Comparison of ENCODE assay signal across 8 cellular contexts in genomic region chr1:89553195-89553584, GRCh38. TPM values are rescaled to one million over a fixed set of nuclear protein-coding genes. Genes with fewer than 3 reads are reported as not detected.
DNase-seq lines count a peak whose midpoint lies in the region; ATAC-seq and TF ChIP-seq lines count a peak whose summit lies in the region.

No MANE protein-coding gene starts in this region.

- no peaks in the 10 kb centered on the region for H3K27me3 Mint-ChIP-seq in dendritic cell treated with granulocyte-macrophage colony-stimulating factor and Interleukin-4, amounts not matched to agents 40 ng/mL and 50 ng/mL, for 4 days

- peaks cover 85% of the 10 kb centered on the region for H3K4me1 Mint-ChIP-seq in dendritic cell treated with granulocyte-macrophage colony-stimulating factor and Interleukin-4, amounts not matched to agents 40 ng/mL and 50 ng/mL, for 4 days (ENCODE audit: low read depth)

- DNase-seq in activated naive CD4-positive, alpha-beta T cell treated with anti-CD3 and anti-CD28 coated beads, Interleukin-2, amount 50 U/mL, for 72 hours (ENCODE audit: low spot score in 2 of 2), result no peak
- DNase-seq in activated naive CD4-positive, alpha-beta T cell (lab: John Stamatoyannopoulos, UW), result no peak
- peak; percentile 69 for DNase-seq in NCI-H2196 (lab: John Stamatoyannopoulos, UW; ENCODE audit: unreplicated experiment)
- DNase-seq in tibial nerve (ENCODE audit: low spot score in 2 of 2), result no peak
- DNase-seq in kidney glomerular epithelial cell (lab: John Stamatoyannopoulos, UW), result no peak
- DNase-seq in stimulated activated CD4-positive, alpha-beta T cell treated with anti-CD3 and anti-CD28 coated beads, Interleukin-15, amount 100 ng/mL, for 24 hours, result no peak

- no peak for TF ChIP-seq CTCF in tibial nerve (IDR thresholded peaks at IDR 0.05)

- H3K4me3 ChIP-seq in tibial nerve, result no peak overlapping the region

- no peaks in the 10 kb centered on the region for H3K27me3 ChIP-seq in tibial nerve

- no peak for TF ChIP-seq POLR2A in tibial nerve (IDR thresholded peaks at IDR 0.05)

- H3K9me3 Mint-ChIP-seq in activated naive CD4-positive, alpha-beta T cell treated with anti-CD3 and anti-CD28 coated beads, Interleukin-2, amount 50 U/mL, for 72 hours, result peaks cover under 1 to 11% of the 10 kb centered on the region in 2 donors
- peaks cover 3% of the 10 kb centered on the region for H3K9me3 Mint-ChIP-seq in dendritic cell treated with granulocyte-macrophage colony-stimulating factor and Interleukin-4, amounts not matched to agents 40 ng/mL and 50 ng/mL, for 4 days

- H3K4me1 ChIP-seq in tibial nerve, result peaks cover 0 to 86% (median 46%) of the 10 kb centered on the region in 4 donors

- no peaks in the 10 kb centered on the region for H3K9me3 ChIP-seq in tibial nerve

- TF ChIP-seq EP300 in tibial nerve (IDR thresholded peaks at IDR 0.05), result no peak

- peaks cover 42 to 72% of the 10 kb centered on the region in 2 donors for H3K36me3 Mint-ChIP-seq in activated naive CD4-positive, alpha-beta T cell treated with anti-CD3 and anti-CD28 coated beads, Interleukin-2, amount 50 U/mL, for 72 hours
- peaks cover 27% of the 10 kb centered on the region for H3K36me3 Mint-ChIP-seq in dendritic cell treated with granulocyte-macrophage colony-stimulating factor and Interleukin-4, amounts not matched to agents 40 ng/mL and 50 ng/mL, for 4 days (ENCODE audit: low read depth)

- WGBS in tibial nerve, 2 donors, result 87 to 90% methylated on average over 1 of the region's 1 CpG

- H3K36me3 ChIP-seq in tibial nerve, result no peaks in the 10 kb centered on the region

- H3K27ac Mint-ChIP-seq in activated naive CD4-positive, alpha-beta T cell treated with anti-CD3 and anti-CD28 coated beads, Interleukin-2, amount 50 U/mL, for 72 hours, result peak overlapping the region; percentile 61 to 66
- H3K27ac Mint-ChIP-seq in dendritic cell treated with granulocyte-macrophage colony-stimulating factor and Interleukin-4, amounts not matched to agents 40 ng/mL and 50 ng/mL, for 4 days, result peak overlapping the region; percentile 79

- intact Hi-C loops in dendritic cell treated with granulocyte-macrophage colony-stimulating factor and Interleukin-4, amounts not matched to agents 40 ng/mL and 50 ng/mL, for 4 days (cut with micrococcal nuclease), result no loop called here

- H3K4me3 Mint-ChIP-seq in dendritic cell treated with granulocyte-macrophage colony-stimulating factor and Interleukin-4, amounts not matched to agents 40 ng/mL and 50 ng/mL, for 4 days, result no peak overlapping the region

- peak overlapping the region in 3 of 4 donors; percentile 48 to 90 (median 78) for H3K27ac ChIP-seq in tibial nerve

- ATAC-seq in activated naive CD4-positive, alpha-beta T cell treated with anti-CD3 and anti-CD28 coated beads, Interleukin-2, amount 50 U/mL, for 72 hours, result no peak
- ATAC-seq in HG02970 (IDR thresholded peaks at IDR 0.05; ENCODE audit: low FRiP score, unreplicated experiment), result no peak

RNA-seq across cellular contexts. Expression of gene LRRC8B, which starts 28.6 kb away (rescaled TPM):
- total RNA-seq in activated naive CD4-positive, alpha-beta T cell treated with anti-CD3 and anti-CD28 coated beads, Interleukin-2, amount 50 U/mL, for 72 hours, result 10 to 100 TPM; 31.1 to 47.9 TPM
- total RNA-seq in tibial nerve, result 10 to 100 TPM; 27.1 to 48.0 (median 35.1) TPM
